9 cellular contexts compared by ENCODE assay signal in genomic region chr4:27702710-27703431, GRCh38.
DNase-seq lines count a peak whose midpoint lies in the region; ATAC-seq and TF ChIP-seq lines count a peak whose summit lies in the region.
"Had no signal": no experiment of that assay in that cellular context is flagged by ENCODE, and none has a peak within 500 bp of the region (broad histone marks: within the 10 kb centered on the region; RNA-seq: fewer than 3 reads in every experiment).

No MANE protein-coding gene starts in this region.

- H3K27ac Mint-ChIP-seq in H9: no peak overlapping the region

- no peaks in the 10 kb centered on the region for H3K79me2 ChIP-seq in H9 (ENCODE audit: insufficient read depth, low read length)
- H3K79me2 ChIP-seq in OCI-LY1 (ENCODE audit: insufficient read depth, low read length): no peaks in the 10 kb centered on the region

- H2AFZ ChIP-seq in H9 (ENCODE audit: low read length) (no peak overlapping the region), OCI-LY1 (ENCODE audit: low read length) (no peak overlapping the region)

- H3K23me2 ChIP-seq in H9 (ENCODE audit: insufficient read length, low read depth, low read length, poor library complexity, severe bottlenecking): no peaks in the 10 kb centered on the region

- no peaks in the 10 kb centered on the region for H3K27me3 Mint-ChIP-seq in H9 (ENCODE audit: low read depth)

- no peak overlapping the region for H4K91ac ChIP-seq in H9 (ENCODE audit: insufficient read length, low read depth, low read length)

- no peak overlapping the region for H2BK5ac ChIP-seq in H9 (ENCODE audit: insufficient read length, low read length)

- H2BK20ac ChIP-seq in H9 (ENCODE audit: low read depth, low read length, poor library complexity, severe bottlenecking): no peak overlapping the region

- TF ChIP-seq CTCF in H9 (conservative IDR thresholded peaks at IDR 0.05) (peak; percentile 68), OCI-LY1 (IDR thresholded peaks at IDR 0.05; ENCODE audit: low read length) (peak; percentile 18; the same call in 1 of the 2 replicates)

- no peak overlapping the region for H4K5ac ChIP-seq in H9 (ENCODE audit: insufficient read length, low read depth, low read length)

- H3K9ac ChIP-seq in H9 (ENCODE audit: extremely low read depth, insufficient read length, low read length): no peak overlapping the region
- H3K9ac ChIP-seq in OCI-LY1 (ENCODE audit: low read length): no peak overlapping the region

- in situ Hi-C loops in ACHN (cut with HindIII; ENCODE audit: low pct_ligation_motif_present, low pct_unique_long_range_greater_than_20kb, low sequenced_read_pairs): no loop called here

- DNase-seq in ACHN: peak; percentile 11
- peak; percentile 36 for DNase-seq in H9
- peak; percentile 46 for DNase-seq in globus pallidus (ENCODE audit: low spot score)
- DNase-seq in MG63: no peak

- no peaks in the 10 kb centered on the region for H3F3A ChIP-seq in OCI-LY1 (ENCODE audit: insufficient read depth, low read length)

- no CpG with 5 or more reads among the region's 5 CpGs for whole genome bisulfite sequencing in H9 (ENCODE audit: extremely low coverage, insufficient read length, low lambda C conversion rate)

- H3K18ac ChIP-seq in H9 (ENCODE audit: insufficient read length, low read depth, low read length): no peak overlapping the region

- no peak overlapping the region for H3T11ph ChIP-seq in H9 (ENCODE audit: low read length)

- H3K36me3 ChIP-seq in OCI-LY1 (ENCODE audit: insufficient read depth, low read length) (no peaks in the 10 kb centered on the region), MG63 (no peaks in the 10 kb centered on the region)

- H2BK120ac ChIP-seq in H9 (ENCODE audit: low read depth, low read length, poor library complexity, severe bottlenecking): no peak overlapping the region

- H2AK5ac ChIP-seq in H9 (ENCODE audit: insufficient read length, low read length): no peak overlapping the region

- no peaks in the 10 kb centered on the region for H3K9me2 ChIP-seq in OCI-LY1 (ENCODE audit: low read depth, low read length)

- H3K14ac ChIP-seq in H9 (ENCODE audit: insufficient read depth, low read length): no peak overlapping the region

- H3K4me3 Mint-ChIP-seq in H9: no peak overlapping the region

- no peak overlapping the region for H3K23ac ChIP-seq in H9 (ENCODE audit: insufficient read length, low read depth, low read length)

- no peak overlapping the region for H2BK12ac ChIP-seq in H9 (ENCODE audit: insufficient read length, low read depth, low read length)

- no peak overlapping the region for H2BK15ac ChIP-seq in H9 (ENCODE audit: low read depth, low read length)

- no peak overlapping the region for H3K56ac ChIP-seq in H9 (ENCODE audit: insufficient read length, low read depth, low read length)

- H3K27me3 ChIP-seq in H9 (ENCODE audit: insufficient read depth, low read length) (no peaks in the 10 kb centered on the region), OCI-LY1 (ENCODE audit: insufficient read depth, low read length) (no peaks in the 10 kb centered on the region), MG63 (no peaks in the 10 kb centered on the region)

- H4K20me1 ChIP-seq in H9 (ENCODE audit: control insufficient read depth, insufficient read depth, insufficient read length): no peaks in the 10 kb centered on the region
- no peaks in the 10 kb centered on the region for H4K20me1 ChIP-seq in OCI-LY1 (ENCODE audit: insufficient read depth, low read length)

- H3K4me2 ChIP-seq in H9 (ENCODE audit: insufficient read depth, insufficient read length, low read length) (no peak overlapping the region), OCI-LY1 (ENCODE audit: low read length) (no peak overlapping the region)

- 0 out of 5 replicates have a peak, but pooled peaks cover 0 to 2% of the 10 kb centered on the region in 2 experiments for H3K9me3 Mint-ChIP-seq in H9

- H3K4me1 ChIP-seq in H9 (ENCODE audit: insufficient read depth, low read length): peaks cover 4% of the 10 kb centered on the region
- H3K4me1 ChIP-seq in OCI-LY1 (ENCODE audit: insufficient read depth, low read length, severe bottlenecking): no peaks in the 10 kb centered on the region
- H3K4me1 ChIP-seq: Caco-2 had no signal

- H3K27ac ChIP-seq in H9 (ENCODE audit: insufficient read length, low read depth, low read length) (no peak overlapping the region), OCI-LY1 (ENCODE audit: low read depth, low read length, poor library complexity, severe bottlenecking) (no peak overlapping the region)

- H3K36me3 Mint-ChIP-seq in H9 (ENCODE audit: insufficient read depth in 1 of 3, low read depth in 3 of 3): peaks cover 0 to 3% (median 0%) of the 10 kb centered on the region in 3 experiments; a peak in 3 of 7 replicates

- H3K4me1 Mint-ChIP-seq in H9: peaks cover 13 to 14% of the 10 kb centered on the region in 2 experiments

- TF ChIP-seq POLR2A in GM18505 (IDR thresholded peaks at IDR 0.05; ENCODE audit: borderline replicate concordance, extremely low read depth, insufficient read depth, insufficient read length): no peak

- H3K4me3 ChIP-seq in OCI-LY1 (ENCODE audit: low read depth, low read length, poor library complexity, severe bottlenecking): no peak overlapping the region
- H3K4me3 ChIP-seq in MG63: no peak overlapping the region

- H4K8ac ChIP-seq in H9 (replicated peaks; ENCODE audit: insufficient read length, low read depth, low read length): no peak overlapping the region

- ATAC-seq in activated CD4-positive, CD25-positive, alpha-beta regulatory T cell treated with anti-CD3 and anti-CD28 coated beads, Interleukin-2, amount 50 U/mL, for 24 hours: no peak
- ATAC-seq in GM18505 (IDR thresholded peaks at IDR 0.05; ENCODE audit: unreplicated experiment) (no peak), GM19351 (IDR thresholded peaks at IDR 0.05; ENCODE audit: unreplicated experiment) (no peak)

- no peak overlapping the region for H3K4ac ChIP-seq in H9 (ENCODE audit: low read depth, low read length)

- no peaks in the 10 kb centered on the region for H3K9me3 ChIP-seq in H9 (ENCODE audit: control insufficient read depth, low read depth, low read length)
- H3K9me3 ChIP-seq in OCI-LY1 (ENCODE audit: low read length): no peaks in the 10 kb centered on the region
- no peaks in the 10 kb centered on the region for H3K9me3 ChIP-seq in MG63
- H3K9me3 ChIP-seq: Caco-2 had no signal

- no peaks in the 10 kb centered on the region for H3K79me1 ChIP-seq in H9 (ENCODE audit: insufficient read depth, low read depth, low read length, poor library complexity, severe bottlenecking)
